18 cellular contexts compared by ENCODE assay signal in genomic region chr7:584820-585219, GRCh38.
DNase-seq lines count a peak whose midpoint lies in the region; ATAC-seq, FAIRE-seq and TF ChIP-seq lines count a peak whose summit lies in the region.
"Had no signal": no experiment of that assay in that cellular context is flagged by ENCODE, and none has a peak within 500 bp of the region (broad histone marks: within the 10 kb centered on the region; RNA-seq: fewer than 3 reads in every experiment).

No MANE protein-coding gene starts in this region.

- FAIRE-seq in K562 (lab: Jason Lieb, UNC), result no peak

- H3K36me3 ChIP-seq in K562 (ENCODE audit: control insufficient read depth, insufficient read depth, low read length) (peaks cover 40% of the 10 kb centered on the region), SJCRH30 (no peaks in the 10 kb centered on the region)
- H3K36me3 ChIP-seq: HAP-1, left lung, SJSA1 had no signal

- peak overlapping the region in 1 of 2 donors; percentile 59 for H3K27ac Mint-ChIP-seq in natural killer cell treated with Interleukin-12 subunit alpha and Interleukin-12 subunit beta and Interleukin-15 and Interleukin-18, amount 100 ng/mL, for 72 hours
- H3K27ac Mint-ChIP-seq in natural killer cell, result no peak overlapping the region
- H3K27ac Mint-ChIP-seq in activated B cell treated with CpG ODN at 0.5 μM for 24 hours, result peak overlapping the region; percentile 18

- H3K27ac ChIP-seq in K562 (ENCODE audit: extremely low read depth, low read depth, low read length), result peak overlapping the region; percentile 86
- no peak overlapping the region for H3K27ac ChIP-seq in SJCRH30
- H3K27ac ChIP-seq: KMS-11, left lung, PC-9, SJSA1 had no signal

- H3K9ac ChIP-seq in K562 (ENCODE audit: insufficient read depth in 1 of 2, low read depth in 2 of 2, low read length in 2 of 2), result peak overlapping the region; percentile 49 to 85
- H3K9ac ChIP-seq: KMS-11 had no signal

- CTCF ChIA-PET in activated B cell treated with CpG ODN at 0.5 μM for 24 hours (lab: Charles Lee), result no interaction called here
- CTCF ChIA-PET in K562 (lab: Yijun Ruan, JAX; ENCODE audit: low intra/inter-chr PET ratio), result no interaction called here

- 88% methylated on average over 11 of the region's 12 CpGs for WGBS in K562 (ENCODE audit: insufficient coverage, low coverage, missing lambda C conversion rate)

- TF ChIP-seq POLR2A in K562 (conservative IDR thresholded peaks at IDR 0.05), result 0 out of 2 replicates have a peak, but pooled peaks have one; percentile 1

- H3K9me3 ChIP-seq in K562 (replicated peaks; ENCODE audit: control insufficient read depth, insufficient read depth, low read depth, low read length), result peaks cover 10% of the 10 kb centered on the region; the same call in 1 of the 2 replicates
- no peaks in the 10 kb centered on the region for H3K9me3 ChIP-seq in SJCRH30 (replicated peaks)
- H3K9me3 ChIP-seq: HAP-1, SJSA1 had no signal

- ATAC-seq in natural killer cell treated with Interleukin-12 subunit alpha and Interleukin-12 subunit beta and Interleukin-15 and Interleukin-18, amount 100 ng/mL, for 72 hours, result no peak
- ATAC-seq in natural killer cell (no peak), activated B cell treated with CpG ODN at 0.5 μM for 24 hours (ENCODE audit: low read depth) (no peak), K562 (no peak), HG03196 (IDR thresholded peaks at IDR 0.05; ENCODE audit: unreplicated experiment) (no peak)

- no peak for TF ChIP-seq RAD21 in K562 (CRISPR knock-in tag; conservative IDR thresholded peaks at IDR 0.05 in 1 of 2, IDR thresholded peaks at IDR 0.05 in 1 of 2)

- H3K4me1 Mint-ChIP-seq in natural killer cell treated with Interleukin-12 subunit alpha and Interleukin-12 subunit beta and Interleukin-15 and Interleukin-18, amount 100 ng/mL, for 72 hours (ENCODE audit: low read depth in 2 of 2), result peaks cover 19 to 35% of the 10 kb centered on the region in 2 donors
- H3K4me1 Mint-ChIP-seq in natural killer cell (peaks cover 0 to 24% of the 10 kb centered on the region in 2 donors), activated B cell treated with CpG ODN at 0.5 μM for 24 hours (peaks cover 16% of the 10 kb centered on the region)
- H3K4me1 Mint-ChIP-seq: neural crest cell had no signal

- peaks cover 9% of the 10 kb centered on the region for H3K9me3 Mint-ChIP-seq in natural killer cell treated with Interleukin-12 subunit alpha and Interleukin-12 subunit beta and Interleukin-15 and Interleukin-18, amount 100 ng/mL, for 72 hours
- H3K9me3 Mint-ChIP-seq in natural killer cell (peaks cover 7 to 8% of the 10 kb centered on the region in 2 donors), activated B cell treated with CpG ODN at 0.5 μM for 24 hours (peaks cover 3% of the 10 kb centered on the region)

- H3K4me1 ChIP-seq in K562 (replicated peaks in 1 of 2; ENCODE audit: control insufficient read depth in 2 of 2, insufficient read depth in 2 of 2, low read length in 2 of 2) (peaks cover 11 to 32% of the 10 kb centered on the region in 2 experiments; a peak in 4 of 5 replicates), SJCRH30 (no peaks in the 10 kb centered on the region)
- H3K4me1 ChIP-seq: HAP-1, left lung, SJSA1 had no signal

- no TSS peak for BruUV-seq in K562 (replicated peaks; lab: Mats Ljungman, UMichigan)

- peak overlapping the region; percentile 47 for H3K4me3 Mint-ChIP-seq in natural killer cell treated with Interleukin-12 subunit alpha and Interleukin-12 subunit beta and Interleukin-15 and Interleukin-18, amount 100 ng/mL, for 72 hours
- H3K4me3 Mint-ChIP-seq in natural killer cell (no peak overlapping the region), activated B cell treated with CpG ODN at 0.5 μM for 24 hours (no peak overlapping the region)
- H3K4me3 Mint-ChIP-seq: neural crest cell had no signal

- TF ChIP-seq CTCF in natural killer cell (IDR thresholded peaks at IDR 0.05), result no peak
- TF ChIP-seq CTCF in activated B cell treated with CpG ODN at 0.5 μM for 24 hours (IDR thresholded peaks at IDR 0.05), result no peak
- TF ChIP-seq CTCF in K562 (IDR thresholded peaks at IDR 0.05 in 2 of 3, conservative IDR thresholded peaks at IDR 0.05 in 1 of 3; ENCODE audit: insufficient read depth in 2 of 3, low read depth in 1 of 3, low read length in 3 of 3), result no peak

- peak overlapping the region; percentile 82 for H2AFZ ChIP-seq in K562 (ENCODE audit: low read depth, low read length)
- H2AFZ ChIP-seq: PC-9 had no signal

- intact Hi-C loops in natural killer cell (cut with micrococcal nuclease) (no loop called here), activated B cell treated with CpG ODN at 0.5 μM for 24 hours (cut with micrococcal nuclease) (no loop called here), K562 (cut with micrococcal nuclease) (no loop called here)

- H3K4me3 ChIP-seq in K562 (no peak overlapping the region), SJCRH30 (no peak overlapping the region)
- H3K4me3 ChIP-seq: coronary artery, HAP-1, left lung, PC-9, SJSA1 had no signal

- H4K20me1 ChIP-seq in K562 (replicated peaks; ENCODE audit: control insufficient read depth, insufficient read depth, low read length), result no peaks in the 10 kb centered on the region

- no peak for DNase-seq in natural killer cell treated with Interleukin-12 subunit alpha and Interleukin-12 subunit beta and Interleukin-15 and Interleukin-18, amount 100 ng/mL, for 72 hours (ENCODE audit: low spot score)
- no peak for DNase-seq in natural killer cell
- no peak for DNase-seq in activated B cell treated with CpG ODN at 0.5 μM for 24 hours
- no peak for DNase-seq in K562 (ENCODE audit: extremely low read depth in 1 of 4, low spot score in 3 of 4)
- DNase-seq in SJCRH30, result no peak
- no peak for DNase-seq in NCI-H748 treated with DMSO at 0.1 percent for 48 hours (lab: John Stamatoyannopoulos, UW)
- DNase-seq: EL, midbrain, NCI-H1694, PC-9 had no signal

- in situ Hi-C loops in K562 (cut with MboI), result no loop called here

- no peaks in the 10 kb centered on the region for H3K9me1 ChIP-seq in K562 (ENCODE audit: control insufficient read depth, insufficient read depth, low read length)

- no peaks in the 10 kb centered on the region for H3K27me3 Mint-ChIP-seq in natural killer cell treated with Interleukin-12 subunit alpha and Interleukin-12 subunit beta and Interleukin-15 and Interleukin-18, amount 100 ng/mL, for 72 hours
- no peaks in the 10 kb centered on the region for H3K27me3 Mint-ChIP-seq in natural killer cell (ENCODE audit: low read depth in 2 of 2)
- H3K27me3 Mint-ChIP-seq in activated B cell treated with CpG ODN at 0.5 μM for 24 hours, result no peaks in the 10 kb centered on the region

- no peak for TF ChIP-seq EP300 in K562 (IDR thresholded peaks at IDR 0.05; ENCODE audit: low read length)

- H3K27me3 ChIP-seq in K562 (ENCODE audit: control insufficient read depth in 2 of 2, insufficient read depth in 2 of 2, low read length in 2 of 2) (no peaks in the 10 kb centered on the region), SJCRH30 (no peaks in the 10 kb centered on the region)
- H3K27me3 ChIP-seq: left lung, SJSA1, stomach had no signal

- H3K4me2 ChIP-seq in K562 (ENCODE audit: insufficient read depth, low read length), result peak overlapping the region; percentile 69
- H3K4me2 ChIP-seq: KMS-11, PC-9 had no signal

- H3K36me3 Mint-ChIP-seq in natural killer cell treated with Interleukin-12 subunit alpha and Interleukin-12 subunit beta and Interleukin-15 and Interleukin-18, amount 100 ng/mL, for 72 hours, result peaks cover 12% of the 10 kb centered on the region
- H3K36me3 Mint-ChIP-seq in natural killer cell (no peaks in the 10 kb centered on the region), activated B cell treated with CpG ODN at 0.5 μM for 24 hours (ENCODE audit: low read depth) (peaks cover 22% of the 10 kb centered on the region)

- POLR2A ChIA-PET in activated B cell treated with CpG ODN at 0.5 μM for 24 hours (lab: Charles Lee) (interaction anchor here (1.1 kb wide), 1 partner anchor 17 kb away, joined by 5 read pairs; no protein-coding TSS in a partner anchor), K562 (lab: Yijun Ruan, JAX) (interaction anchor here (0.6 to 1.2 kb wide), 2 partner anchors 15 to 16 kb away, joined by 3 to 6 read pairs; no protein-coding TSS in a partner anchor)

- no peaks in the 10 kb centered on the region for H3K79me2 ChIP-seq in K562 (ENCODE audit: control insufficient read depth, insufficient read depth, low read length)

TF ChIP-seq in K562, 482 proteins besides CTCF, POLR2A, EP300 and RAD21:
- TF ChIP-seq ZNF316 (IDR thresholded peaks at IDR 0.05) (peak; percentile 8; the same call in 1 of the 2 replicates), BCOR (IDR thresholded peaks at IDR 0.05) (0 out of 2 replicates have a peak, but pooled peaks have one; percentile 14), KAT8 (IDR thresholded peaks at IDR 0.05; ENCODE audit: low read depth) (no peak)
